Comparison of ENCODE assay signal across 8 cellular contexts in genomic region chr1:155308493-155309422, GRCh38. TPM values are rescaled to one million over a fixed set of nuclear protein-coding genes. Genes with fewer than 3 reads are reported as not detected.
DNase-seq lines count a peak whose midpoint lies in the region; ATAC-seq and TF ChIP-seq lines count a peak whose summit lies in the region.

FDPS (plus strand) TSS chr1:155308866; CDS start chr1:155309790, 924 bp downstream.

- ATAC-seq in GM21723 (IDR thresholded peaks at IDR 0.05; ENCODE audit: unreplicated experiment) (peak; percentile 96), Panc1 (peak; percentile 99)
- peak; percentile 97 to 99 for ATAC-seq in activated T-cell treated with anti-CD3 and anti-CD28 coated beads, Interleukin-2, amount 50 U/mL, for 4 hours

- DNase-seq in DMS53 (lab: John Stamatoyannopoulos, UW): peak; percentile 99
- DNase-seq in KG1 (lab: John Stamatoyannopoulos, UW): peak; percentile 93
- peak; percentile 96 for DNase-seq in Panc1 (ENCODE audit: low read depth, low spot score)
- peak; percentile 95 for DNase-seq in activated T-cell treated with anti-CD3 and anti-CD28 coated beads, Interleukin-2, amount 50 U/mL, for 4 hours
- peak; percentile 99 to 100 for DNase-seq in erythroblast (lab: John Stamatoyannopoulos, UW)
- peak; percentile 88 to 93 for DNase-seq in stimulated activated CD8-positive, alpha-beta memory T cell treated with anti-CD3 and anti-CD28 coated beads, Interleukin-7, amount 100 ng/mL, for 1 hour (ENCODE audit: low read depth in 2 of 2)

- in situ Hi-C loops in Panc1 (cut with HindIII; ENCODE audit: low pct_unique_long_range_greater_than_20kb, low sequenced_read_pairs): no loop called here

- peaks cover 7% of the 10 kb centered on the region; the same call in 1 of the 2 replicates for H3K36me3 ChIP-seq in Panc1 (ENCODE audit: control insufficient read depth, insufficient read depth, low read length)
- H3K36me3 ChIP-seq in mucosa of stomach (ENCODE audit: control insufficient read depth, insufficient read depth, low read length): no peaks in the 10 kb centered on the region

- no peaks in the 10 kb centered on the region for H3K27me3 Mint-ChIP-seq in activated T-cell treated with anti-CD3 and anti-CD28 coated beads, Interleukin-2, amount 50 U/mL, for 4 hours (ENCODE audit: low read depth)

- H3K9ac ChIP-seq in mucosa of stomach (ENCODE audit: low read length): peak within 1 kb of the TSS; percentile 91

- POLR2A ChIA-PET in Panc1 (lab: Charles Lee): interaction anchor here (0.6 kb wide), 1 partner anchor 1361 kb away, joined by 12 read pairs; no protein-coding TSS in a partner anchor

- peak within 1 kb of the TSS; percentile 97 for H3K4me3 Mint-ChIP-seq in activated T-cell treated with anti-CD3 and anti-CD28 coated beads, Interleukin-2, amount 50 U/mL, for 4 hours

- peak within 1 kb of the TSS; percentile 97 for H3K27ac ChIP-seq in Panc1 (ENCODE audit: low read length)

- intact Hi-C loops in Panc1 (cut with micrococcal nuclease; ENCODE audit: unreplicated experiment): no loop called here

- H3K9me3 ChIP-seq in Panc1 (ENCODE audit: control insufficient read depth, insufficient read depth, low read depth, low read length) (no peaks in the 10 kb centered on the region), mucosa of stomach (ENCODE audit: control insufficient read depth, low read length) (no peaks in the 10 kb centered on the region)

- H3K36me3 Mint-ChIP-seq in activated T-cell treated with anti-CD3 and anti-CD28 coated beads, Interleukin-2, amount 50 U/mL, for 4 hours (ENCODE audit: insufficient read depth): peaks cover 21% of the 10 kb centered on the region

- CTCF ChIA-PET in Panc1 (lab: Charles Lee): interaction anchor here (0.6 to 2.1 kb wide), 3 partner anchors 8 to 292 kb away, joined by 4 to 16 read pairs (median 5); no protein-coding TSS in a partner anchor

- TF ChIP-seq CTCF in Panc1 (IDR thresholded peaks at IDR 0.05): no peak

- peak; percentile 91 for TF ChIP-seq POLR2A in erythroblast (IDR thresholded peaks at IDR 0.05; ENCODE audit: low read length)

- H3K27me3 ChIP-seq in Panc1 (ENCODE audit: control insufficient read depth, insufficient read depth, low read length) (no peaks in the 10 kb centered on the region), mucosa of stomach (ENCODE audit: control insufficient read depth, insufficient read depth, low read length) (no peaks in the 10 kb centered on the region)

- H3K4me3 ChIP-seq in Panc1 (ENCODE audit: low read depth in 2 of 2, low read length in 2 of 2) (peak within 1 kb of the TSS; percentile 99), mucosa of stomach (ENCODE audit: low read length) (peak within 1 kb of the TSS; percentile 96)

- no peaks in the 10 kb centered on the region for H3K9me3 Mint-ChIP-seq in activated T-cell treated with anti-CD3 and anti-CD28 coated beads, Interleukin-2, amount 50 U/mL, for 4 hours

- peaks cover 24% of the 10 kb centered on the region for H3K4me1 Mint-ChIP-seq in activated T-cell treated with anti-CD3 and anti-CD28 coated beads, Interleukin-2, amount 50 U/mL, for 4 hours (ENCODE audit: low read depth)

- peaks cover 9% of the 10 kb centered on the region; the same call in 1 of the 2 replicates for H3K4me1 ChIP-seq in Panc1 (ENCODE audit: control insufficient read depth, insufficient read depth, low read length)
- peaks cover 28% of the 10 kb centered on the region for H3K4me1 ChIP-seq in mucosa of stomach (ENCODE audit: control insufficient read depth, insufficient read depth, low read length)

- TSS peak; percentile 97 for BruUV-seq in Panc1 (replicated peaks; lab: Mats Ljungman, UMichigan)

RNA-seq across cellular contexts. Expression of gene FDPS, which starts in this region (rescaled TPM):
- total RNA-seq in Panc1 (2021; ENCODE audit: unreplicated experiment): 255 TPM
- 170 TPM for polyA plus RNA-seq in Panc1 (2012; ENCODE audit: insufficient read length)
- 100 to 1,000 TPM; 185 to 214 (median 189) TPM for total RNA-seq in activated T-cell treated with anti-CD3 and anti-CD28 coated beads, Interleukin-2, amount 50 U/mL, for 4 hours

Comparison
In these comparisons a context has a peak if more than half of its experiments do, and no peak if none do; other contexts are left out.
1. Peak in every context shown above with its lines: DNase-seq, ATAC-seq, H3K4me3 ChIP-seq and H3K27ac ChIP-seq.